24 cellular contexts compared by ENCODE assay signal in genomic region chr16:83933885-83934683, GRCh38. TPM values are rescaled to one million over a fixed set of nuclear protein-coding genes. Genes with fewer than 3 reads are reported as not detected.
DNase-seq lines count a peak whose midpoint lies in the region; ATAC-seq and TF ChIP-seq lines count a peak whose summit lies in the region.
"Had no signal": no experiment of that assay in that cellular context is flagged by ENCODE, and none has a peak within 500 bp of the region (broad histone marks: within the 10 kb centered on the region; RNA-seq: fewer than 3 reads in every experiment).

No MANE protein-coding gene starts in this region.

- H3K27me3 ChIP-seq in SJCRH30 (no peaks in the 10 kb centered on the region), MM.1S (replicated peaks; ENCODE audit: insufficient read depth, low read length) (no peaks in the 10 kb centered on the region; the same call in 1 of the 2 replicates)
- H3K27me3 ChIP-seq: left lung, MG63 had no signal

- ATAC-seq in GM19395 (IDR thresholded peaks at IDR 0.05; ENCODE audit: unreplicated experiment) = no peak
- ATAC-seq: left lung had no signal

- H3K9me2 ChIP-seq in MM.1S (replicated peaks; ENCODE audit: insufficient read depth, low read length) = no peaks in the 10 kb centered on the region

- no peak for TF ChIP-seq CTCF in AG10803 (conservative IDR thresholded peaks at IDR 0.05; ENCODE audit: low read length)
- TF ChIP-seq CTCF in fibroblast of mammary gland (conservative IDR thresholded peaks at IDR 0.05; ENCODE audit: control insufficient read depth, insufficient read depth, low read depth, low read length) = no peak
- TF ChIP-seq CTCF in MM.1S (IDR thresholded peaks at IDR 0.05; ENCODE audit: low read length) = no peak

- DNase-seq in AG10803 (ENCODE audit: low read depth) (peak; percentile 36), SJCRH30 (peak in 1 of 2 experiments; percentile 25), fibroblast of mammary gland (ENCODE audit: low read depth) (peak; percentile 67), nucleus accumbens (lab: John Stamatoyannopoulos, UW) (peak in 32 of 56 donors; percentile 7 to 80 (median 36)), NCI-H526 treated with DMSO at 0.1 percent for 48 hours (lab: John Stamatoyannopoulos, UW) (no peak), MM.1S (no peak), NCI-H2171 treated with DMSO at 0.1 percent for 48 hours (lab: John Stamatoyannopoulos, UW) (no peak)
- DNase-seq: activated CD4-positive, CD25-positive, alpha-beta regulatory T cell treated with anti-CD3 and anti-CD28 coated beads, Interleukin-2, amount 50 U/mL, for 72 hours; activated T-cell treated with anti-CD3 and anti-CD28 coated beads, Interleukin-2, amount 50 U/mL, for 1 hour; amniotic stem cell; CD4-positive, alpha-beta T cell; central memory CD4-positive, alpha-beta T cell; DMS153; foreskin fibroblast; H7; MG63; midbrain; NCI-H146; stimulated activated CD4-positive, alpha-beta T cell treated with anti-CD3 and anti-CD28 coated beads, Interleukin-4, amount 100 ng/mL, for 1 hour; T-helper 9 cell; trophoblast cell had no signal

- H3K79me2 ChIP-seq in MM.1S (ENCODE audit: low read length) = no peaks in the 10 kb centered on the region

- H3K4me1 ChIP-seq in SJCRH30 (peaks cover 23% of the 10 kb centered on the region), MM.1S (ENCODE audit: low read length) (no peaks in the 10 kb centered on the region)

- H4K20me1 ChIP-seq in MM.1S (ENCODE audit: insufficient read depth, low read length) = no peaks in the 10 kb centered on the region

- peak overlapping the region; percentile 38 for H3K27ac ChIP-seq in SJCRH30
- no peak overlapping the region for H3K27ac ChIP-seq in MM.1S (ENCODE audit: low read length)
- H3K27ac ChIP-seq: left lung had no signal

- no peak overlapping the region for H3K4me2 ChIP-seq in MM.1S (ENCODE audit: low read depth, low read length)

- H3K9ac ChIP-seq in MM.1S (ENCODE audit: low read length) = no peak overlapping the region

- H3K9me3 ChIP-seq in SJCRH30 (replicated peaks) (no peaks in the 10 kb centered on the region), MM.1S (replicated peaks; ENCODE audit: insufficient read depth, low read length) (no peaks in the 10 kb centered on the region)
- H3K9me3 ChIP-seq: left lung, MG63 had no signal

- H3K36me3 ChIP-seq in SJCRH30 (no peaks in the 10 kb centered on the region), MM.1S (replicated peaks; ENCODE audit: insufficient read depth, low read length) (no peaks in the 10 kb centered on the region)
- H3K36me3 ChIP-seq: left lung, MG63 had no signal

- no peak overlapping the region for H3K4me3 ChIP-seq in AG10803 (ENCODE audit: low read length)
- H3K4me3 ChIP-seq in SJCRH30 = peak overlapping the region; percentile 33
- no peak overlapping the region for H3K4me3 ChIP-seq in fibroblast of mammary gland (ENCODE audit: control insufficient read depth, low read depth, low read length)
- no peak overlapping the region for H3K4me3 ChIP-seq in MM.1S (ENCODE audit: low read length)
- H3K4me3 ChIP-seq: left lung, MG63 had no signal

- H3F3A ChIP-seq in MM.1S (ENCODE audit: insufficient read depth, low read length) = no peaks in the 10 kb centered on the region

- no peak overlapping the region for H2AFZ ChIP-seq in MM.1S (ENCODE audit: low read length)

RNA-seq across cellular contexts. Expression of gene OSGIN1, which starts 19.0 kb away (rescaled TPM):
- 1.7 and 2.1 TPM in 2 replicates for total RNA-seq in SJCRH30 (2014; rRNA removed; shearing (Covaris generic))

RNA-seq across cellular contexts. Expression of gene NECAB2, which starts 34.0 kb away (rescaled TPM):
- total RNA-seq in SJCRH30 (2014; rRNA removed; shearing (Covaris generic)) = 0.08 and 0.10 TPM in 2 replicates
- total RNA-seq: CD4-positive, alpha-beta T cell; dermis microvascular lymphatic vessel endothelial cell had no signal

RNA-seq across cellular contexts. Expression of gene MLYCD, which starts 35.2 kb away (rescaled TPM):
- 1.1 and 1.2 TPM in 2 replicates for total RNA-seq in SJCRH30 (2014; rRNA removed; shearing (Covaris generic))

Comparison
In these comparisons a context has a peak if more than half of its experiments do, and no peak if none do; other contexts are left out.
1. DNase-seq: peak in AG10803 (single experiment), fibroblast of mammary gland (single experiment) and nucleus accumbens (32 of 56); none in NCI-H526 treated with DMSO at 0.1 percent for 48 hours (single experiment), MM.1S (single experiment) and NCI-H2171 treated with DMSO at 0.1 percent for 48 hours (single experiment).